ENCODE assay signal across 8 cellular contexts in genomic region chr9:706606-707451, GRCh38.
DNase-seq lines count a peak whose midpoint lies in the region; ATAC-seq and TF ChIP-seq lines count a peak whose summit lies in the region.

No MANE protein-coding gene starts in this region.

- H2AFZ ChIP-seq in OCI-LY7 (ENCODE audit: low read length) (no peak overlapping the region), neural progenitor cell (replicated peaks) (peak overlapping the region; percentile 50)

- no peak overlapping the region for H3K4me3 ChIP-seq in OCI-LY7 (ENCODE audit: low read depth, low read length, poor library complexity, severe bottlenecking)
- H3K4me3 ChIP-seq in neural progenitor cell, result peak overlapping the region; percentile 43
- peak overlapping the region; percentile 25 to 45 for H3K4me3 ChIP-seq in uterus

- no peak overlapping the region for H3K27ac ChIP-seq in OCI-LY7 (ENCODE audit: low read depth, low read length, poor library complexity, severe bottlenecking)
- H3K27ac ChIP-seq in neural progenitor cell, result no peak overlapping the region
- peak overlapping the region; percentile 88 to 90 for H3K27ac ChIP-seq in uterus

- H3K27me3 ChIP-seq in neural progenitor cell (peaks cover 16% of the 10 kb centered on the region), uterus (no peaks in the 10 kb centered on the region)

- TF ChIP-seq CTCF in OCI-LY7 (conservative IDR thresholded peaks at IDR 0.05; ENCODE audit: low read length), result no peak
- no peak for TF ChIP-seq CTCF in glutamatergic neuron (IDR thresholded peaks at IDR 0.05; ENCODE audit: partially characterized antibody, unreplicated experiment)
- TF ChIP-seq CTCF in neural progenitor cell (IDR thresholded peaks at IDR 0.05), result no peak
- TF ChIP-seq CTCF in uterus (IDR thresholded peaks at IDR 0.05), result no peak

- peak overlapping the region; percentile 83 for H3K4me3 Mint-ChIP-seq in activated naive CD8-positive, alpha-beta T cell treated with anti-CD3 and anti-CD28 coated beads for 36 hours
- H3K4me3 Mint-ChIP-seq in glutamatergic neuron (ENCODE audit: unreplicated experiment) (peak overlapping the region; percentile 84), neural progenitor cell (peak overlapping the region; percentile 80)

- H3K36me3 ChIP-seq in OCI-LY7 (ENCODE audit: insufficient read depth, low read length) (peaks cover 14% of the 10 kb centered on the region), neural progenitor cell (no peaks in the 10 kb centered on the region), uterus (no peaks in the 10 kb centered on the region)

- POLR2A ChIA-PET in OCI-LY7 (lab: Charles Lee), result no interaction called here

- peak overlapping the region; percentile 79 for H3K27ac Mint-ChIP-seq in activated naive CD8-positive, alpha-beta T cell treated with anti-CD3 and anti-CD28 coated beads for 36 hours
- no peak overlapping the region for H3K27ac Mint-ChIP-seq in glutamatergic neuron (ENCODE audit: unreplicated experiment)
- H3K27ac Mint-ChIP-seq in neural progenitor cell, result no peak overlapping the region

- no TSS peak for BruUV-seq in OCI-LY7 (replicated peaks; lab: Mats Ljungman, UMichigan)

- H3K9me3 ChIP-seq in OCI-LY7 (ENCODE audit: low read length) (no peaks in the 10 kb centered on the region), neural progenitor cell (ENCODE audit: low read depth) (no peaks in the 10 kb centered on the region), uterus (no peaks in the 10 kb centered on the region)

- peaks cover 14% of the 10 kb centered on the region for H3K4me1 Mint-ChIP-seq in activated naive CD8-positive, alpha-beta T cell treated with anti-CD3 and anti-CD28 coated beads for 36 hours
- H3K4me1 Mint-ChIP-seq in glutamatergic neuron (ENCODE audit: low read depth, unreplicated experiment) (peaks cover 14% of the 10 kb centered on the region), neural progenitor cell (peaks cover 15% of the 10 kb centered on the region)

- DNase-seq in NCI-H1105 (lab: John Stamatoyannopoulos, UW) (peak; percentile 8), NCI-H1105 treated with DMSO at 0.1 percent for 48 hours (lab: John Stamatoyannopoulos, UW) (no peak), OCI-LY7 (ENCODE audit: low spot score) (no peak), glutamatergic neuron (peak; percentile 59), neural progenitor cell (ENCODE audit: low spot score) (peak; percentile 53), uterus (peak; percentile 71 to 79)
- DNase-seq in activated naive CD8-positive, alpha-beta T cell treated with anti-CD3 and anti-CD28 coated beads for 36 hours, result peak; percentile 36

- CTCF ChIA-PET in OCI-LY7 (lab: Charles Lee; ENCODE audit: unreplicated experiment), result no interaction called here

- no peaks in the 10 kb centered on the region for H4K20me1 ChIP-seq in OCI-LY7 (ENCODE audit: insufficient read depth, low read length)
- H4K20me1 ChIP-seq in neural progenitor cell (ENCODE audit: low read depth), result peaks cover 3% of the 10 kb centered on the region

- H3K9ac ChIP-seq in neural progenitor cell, result no peak overlapping the region

- no peaks in the 10 kb centered on the region for H3K9me2 ChIP-seq in OCI-LY7 (ENCODE audit: insufficient read depth, low read length)

- peaks cover 7% of the 10 kb centered on the region for H3K36me3 Mint-ChIP-seq in activated naive CD8-positive, alpha-beta T cell treated with anti-CD3 and anti-CD28 coated beads for 36 hours
- peaks cover 10% of the 10 kb centered on the region for H3K36me3 Mint-ChIP-seq in glutamatergic neuron (ENCODE audit: unreplicated experiment)
- H3K36me3 Mint-ChIP-seq in neural progenitor cell, result peaks cover 11% of the 10 kb centered on the region

- H3K27me3 Mint-ChIP-seq in activated naive CD8-positive, alpha-beta T cell treated with anti-CD3 and anti-CD28 coated beads for 36 hours, result peaks cover 24% of the 10 kb centered on the region
- H3K27me3 Mint-ChIP-seq in glutamatergic neuron (ENCODE audit: unreplicated experiment) (peaks cover 2% of the 10 kb centered on the region), neural progenitor cell (ENCODE audit: insufficient read depth, low read depth) (peaks cover 4% of the 10 kb centered on the region)

- H3K9me3 Mint-ChIP-seq in activated naive CD8-positive, alpha-beta T cell treated with anti-CD3 and anti-CD28 coated beads for 36 hours, result no peaks in the 10 kb centered on the region
- H3K9me3 Mint-ChIP-seq in glutamatergic neuron (ENCODE audit: unreplicated experiment) (peaks cover 3% of the 10 kb centered on the region), neural progenitor cell (no peaks in the 10 kb centered on the region)

- intact Hi-C loops in OCI-LY7 (cut with micrococcal nuclease; ENCODE audit: unreplicated experiment) (no loop called here), uterus (cut with DNase I; ENCODE audit: low total_unique reads) (no loop called here)

- no peak for ATAC-seq in GM21526 (IDR thresholded peaks at IDR 0.05; ENCODE audit: low FRiP score, unreplicated experiment)

- H3K4me2 ChIP-seq in OCI-LY7 (ENCODE audit: low read length), result peak overlapping the region; percentile 17; the same call in 1 of the 2 replicates
- H3K4me2 ChIP-seq in neural progenitor cell, result peak overlapping the region; percentile 76

- H3K4me1 ChIP-seq in OCI-LY7 (ENCODE audit: insufficient read depth, low read length, poor library complexity, severe bottlenecking) (peaks cover 12% of the 10 kb centered on the region), neural progenitor cell (no peaks in the 10 kb centered on the region), uterus (no peaks in the 10 kb centered on the region)

- TF ChIP-seq POLR2A in uterus (IDR thresholded peaks at IDR 0.05), result no peak

- no peaks in the 10 kb centered on the region for H3F3A ChIP-seq in neural progenitor cell (ENCODE audit: low read depth)

- H3K79me2 ChIP-seq in OCI-LY7 (ENCODE audit: insufficient read depth, low read depth, low read length), result no peaks in the 10 kb centered on the region
- H3K79me2 ChIP-seq in neural progenitor cell (ENCODE audit: low read depth), result no peaks in the 10 kb centered on the region

Comparison
In these comparisons a context has a peak if more than half of its experiments do, and no peak if none do; other contexts are left out.
1. DNase-seq: peak in NCI-H1105 (single experiment), activated naive CD8-positive, alpha-beta T cell treated with anti-CD3 and anti-CD28 coated beads for 36 hours (single experiment), glutamatergic neuron (single experiment), neural progenitor cell (single experiment) and uterus (2 of 2); none in NCI-H1105 treated with DMSO at 0.1 percent for 48 hours (single experiment) and OCI-LY7 (single experiment).
2. H3K27ac ChIP-seq: peak in uterus (2 of 2); none in OCI-LY7 (single experiment) and neural progenitor cell (single experiment).
3. Peak in every context shown above with its lines, with median percentiles within 50 percentile points of each other: H3K4me3 Mint-ChIP-seq.